9 cellular contexts compared by ENCODE assay signal in genomic region chr14:103103461-103104388, GRCh38. TPM values are rescaled to one million over a fixed set of nuclear protein-coding genes. Genes with fewer than 3 reads are reported as not detected.
DNase-seq lines count a peak whose midpoint lies in the region; ATAC-seq, FAIRE-seq and TF ChIP-seq lines count a peak whose summit lies in the region.
"Had no signal": no experiment of that assay in that cellular context is flagged by ENCODE, and none has a peak within 500 bp of the region (broad histone marks: within the 10 kb centered on the region; RNA-seq: fewer than 3 reads in every experiment).

No MANE protein-coding gene starts in this region.

- SMC1A ChIA-PET in GM12878 (lab: Charles Lee; ENCODE audit: uncharacterized antibody, unreplicated experiment): interaction anchor here (1.7 to 4.6 kb wide), 5 partner anchors 27 to 191 kb away, joined by 4 to 76 read pairs (median 8); no protein-coding TSS in a partner anchor

- no TSS peak for BruUV-seq in GM12878 (replicated peaks; lab: Mats Ljungman, UMichigan)

- H3K36me3 ChIP-seq in GM12878 (ENCODE audit: control insufficient read depth in 2 of 2, insufficient read depth in 2 of 2, low read length in 1 of 2): no peaks in the 10 kb centered on the region
- peaks cover 0 to 7% (median 0%) of the 10 kb centered on the region in 4 donors for H3K36me3 ChIP-seq in right lobe of liver
- H3K36me3 ChIP-seq in smooth muscle cell (ENCODE audit: low read depth): no peaks in the 10 kb centered on the region

- ATAC-seq in GM12878: no peak
- ATAC-seq in right lobe of liver: peak; percentile 44 to 66 (median 54)
- ATAC-seq in HG03565 (IDR thresholded peaks at IDR 0.05; ENCODE audit: unreplicated experiment): no peak

- H4K20me1 ChIP-seq in GM12878 (ENCODE audit: control insufficient read depth, insufficient read depth) (no peaks in the 10 kb centered on the region), smooth muscle cell (ENCODE audit: low read depth) (no peaks in the 10 kb centered on the region)

- no peak overlapping the region for H3K4me3 ChIP-seq in GM12878
- H3K4me3 ChIP-seq in right lobe of liver: peak overlapping the region; percentile 9 to 45 (median 21)
- no peak overlapping the region for H3K4me3 ChIP-seq in smooth muscle cell

- RAD21 ChIA-PET in GM12878 (lab: Charles Lee; ENCODE audit: unreplicated experiment): interaction anchor here (1.2 to 4.6 kb wide), 7 partner anchors 17 to 191 kb away, joined by 3 to 120 read pairs (median 9); no protein-coding TSS in a partner anchor

- intact Hi-C loops in GM12878 (cut with micrococcal nuclease; ENCODE audit: unreplicated experiment): no loop called here
- intact Hi-C loops in right lobe of liver (cut with DNase I): loop anchor here (10.0 kb wide), 2 partner anchors 81 to 181 kb away; no protein-coding TSS in a partner anchor

- H3K27me3 ChIP-seq in GM12878 (replicated peaks in 1 of 2; ENCODE audit: control insufficient read depth in 2 of 2, insufficient read depth in 2 of 2, low read length in 1 of 2): peaks cover 5 to 11% of the 10 kb centered on the region in 2 experiments; a peak in 2 of 4 replicates
- H3K27me3 ChIP-seq in right lobe of liver: no peaks in the 10 kb centered on the region
- H3K27me3 ChIP-seq in smooth muscle cell (ENCODE audit: low read depth): peaks cover 17% of the 10 kb centered on the region

- no peaks in the 10 kb centered on the region for H3K9me3 Mint-ChIP-seq in immature natural killer cell

- no peak for TF ChIP-seq RAD21 in GM12878 (IDR thresholded peaks at IDR 0.05; ENCODE audit: insufficient read depth, low read depth, low read length)

- H3K4me2 ChIP-seq in GM12878 (ENCODE audit: control insufficient read depth, insufficient read depth) (peak overlapping the region; percentile 42; the same call in 1 of the 2 replicates), smooth muscle cell (no peak overlapping the region)

- TF ChIP-seq CTCF in GM12878 (IDR thresholded peaks at IDR 0.05 in 2 of 3, conservative IDR thresholded peaks at IDR 0.05 in 1 of 3; ENCODE audit: control insufficient read depth in 2 of 3, extremely low read depth in 1 of 3, insufficient read depth in 1 of 3, low read depth in 3 of 3, low read length in 3 of 3) (no peak), right lobe of liver (IDR thresholded peaks at IDR 0.05) (peak in 3 of 4 donors; percentile 14 to 48 (median 25)), smooth muscle cell (IDR thresholded peaks at IDR 0.05; ENCODE audit: borderline replicate concordance, insufficient read depth, poor library complexity, severe bottlenecking) (no peak), GM13977 (IDR thresholded peaks at IDR 0.05; ENCODE audit: extremely low read depth, insufficient read depth, missing control alignments) (no peak)

- CTCF ChIA-PET in GM12878 (lab: Yijun Ruan, JAX): interaction anchor here (0.6 to 5.0 kb wide), 15 partner anchors 7 to 287 kb away, joined by 3 to 202 read pairs (median 16); partner anchors contain the start of gene TNFAIP2

- DNase-seq in ELR (ENCODE audit: low read depth): peak; percentile 77
- peak; percentile 69 for DNase-seq in NCI-H2107 (lab: John Stamatoyannopoulos, UW)
- no peak for DNase-seq in GM12878 (ENCODE audit: low read depth, low spot score)
- peak; percentile 88 to 93 (median 91) for DNase-seq in right lobe of liver
- DNase-seq in smooth muscle cell (lab: John Stamatoyannopoulos, UW; ENCODE audit: unreplicated experiment): no peak
- DNase-seq in immature natural killer cell: no peak
- DNase-seq in GM13977 (ENCODE audit: low spot score): no peak

- peaks cover 4% of the 10 kb centered on the region for H3F3A ChIP-seq in smooth muscle cell (ENCODE audit: low read depth)

- H3K4me1 Mint-ChIP-seq in immature natural killer cell: peaks cover 0 to 2% of the 10 kb centered on the region in 2 donors

- H3K4me3 Mint-ChIP-seq in immature natural killer cell: no peak overlapping the region

- 29% methylated on average over 52 of the region's 68 CpGs for WGBS in GM12878 (ENCODE audit: insufficient coverage, insufficient replicate concordance, low lambda C conversion rate, missing lambda C conversion rate)
- 18% methylated on average over 5 of the region's 68 CpGs for WGBS in right lobe of liver (ENCODE audit: insufficient coverage, low coverage, low lambda C conversion rate, missing lambda C conversion rate)
- WGBS in smooth muscle cell (ENCODE audit: low lambda C conversion rate): 68% methylated on average over 42 of the region's 68 CpGs

- H3K9ac ChIP-seq in GM12878 (ENCODE audit: control insufficient read depth, insufficient read depth, low read length): no peak overlapping the region
- H3K9ac ChIP-seq in smooth muscle cell (ENCODE audit: low read depth): no peak overlapping the region

- H3K9me3 ChIP-seq in GM12878 (replicated peaks; ENCODE audit: control insufficient read depth, insufficient read depth, low read length) (no peaks in the 10 kb centered on the region), right lobe of liver (no peaks in the 10 kb centered on the region), smooth muscle cell (replicated peaks; ENCODE audit: low read depth) (no peaks in the 10 kb centered on the region)

- no peak for TF ChIP-seq EP300 in GM12878 (IDR thresholded peaks at IDR 0.05; ENCODE audit: borderline replicate concordance in 1 of 2, control insufficient read depth in 1 of 2, low read depth in 2 of 2, low read length in 2 of 2)

- no peak overlapping the region for H3K27ac ChIP-seq in GM12878 (ENCODE audit: control insufficient read depth, insufficient read depth)
- H3K27ac ChIP-seq in right lobe of liver: peak overlapping the region in 1 of 3 donors; percentile 63
- no peak overlapping the region for H3K27ac ChIP-seq in smooth muscle cell (ENCODE audit: low read depth)

- H3K79me2 ChIP-seq in GM12878 (ENCODE audit: control insufficient read depth, insufficient read depth, low read length) (no peaks in the 10 kb centered on the region), smooth muscle cell (ENCODE audit: low read depth) (no peaks in the 10 kb centered on the region)

- no peak for TF ChIP-seq POLR2A in GM12878 (IDR thresholded peaks at IDR 0.05; ENCODE audit: low read depth, low read length)
- peak; percentile 53 for TF ChIP-seq POLR2A in right lobe of liver (IDR thresholded peaks at IDR 0.05)

- no peak for FAIRE-seq in GM12878 (lab: Jason Lieb, UNC)

- no peak overlapping the region for H3K27ac Mint-ChIP-seq in immature natural killer cell

- H3K27me3 Mint-ChIP-seq in immature natural killer cell (ENCODE audit: low read depth in 3 of 3): peaks cover 0 to 4% (median 2%) of the 10 kb centered on the region in 3 donors

- H3K4me1 ChIP-seq in GM12878 (ENCODE audit: control insufficient read depth, insufficient read depth, low read length) (peaks cover 37% of the 10 kb centered on the region), right lobe of liver (peaks cover 0 to 74% (median 30%) of the 10 kb centered on the region in 4 donors), smooth muscle cell (ENCODE audit: low read depth) (peaks cover 3% of the 10 kb centered on the region)

- POLR2A ChIA-PET in GM12878 (lab: Charles Lee): interaction anchor here (0.8 to 1.6 kb wide), 3 partner anchors 37 to 83 kb away, joined by 3 to 5 read pairs (median 4); no protein-coding TSS in a partner anchor

- H2AFZ ChIP-seq in GM12878 (ENCODE audit: control insufficient read depth, low read depth, low read length): no peak overlapping the region
- no peak overlapping the region for H2AFZ ChIP-seq in smooth muscle cell (ENCODE audit: low read depth)

- in situ Hi-C loops in GM12878 (cut with MboI) (no loop called here), GM13977 (cut with MboI; ENCODE audit: low pct_unique_long_range_greater_than_20kb, low sequenced_read_pairs, unreplicated experiment) (no loop called here)

- H3K36me3 Mint-ChIP-seq in immature natural killer cell: no peaks in the 10 kb centered on the region

RNA-seq across cellular contexts. Expression of gene EXOC3L4, which starts 9.2 kb away (rescaled TPM):
- not detected in 2 replicates for total RNA-seq in GM12878 (2013; cell fraction: nucleolus; rRNA removed)
- total RNA-seq in GM12878 (2014; rRNA removed): not detected in 2 replicates
- not detected in 2 replicates for total RNA-seq in GM12878 (2014; rRNA removed; fragmentation: Illumina TruSeq; extraction: Trizol)
- not detected in 2 replicates for total RNA-seq in GM12878 (2021)
- not detected for polyA plus RNA-seq in GM12878 (2011; ENCODE audit: low read depth)
- not detected in 2 replicates for polyA plus RNA-seq in GM12878 (2011; rRNA removed)
- polyA plus RNA-seq in GM12878 (2011; cell fraction: cytosol; rRNA removed): not detected in 2 replicates
- polyA plus RNA-seq in GM12878 (2011; cell fraction: nucleus; rRNA removed): 0.15 TPM in 1 of 2 replicates, not detected in the other
- not detected in 2 replicates for polyA plus RNA-seq in GM12878 (2012)
- not detected in 2 replicates for polyA plus RNA-seq in GM12878 (2014; fragmentation: Illumina TruSeq; extraction: Trizol)
- polyA plus RNA-seq in GM12878 (2014; fragmentation: Nextera tagmentation; extraction: Ambion mirVana): not detected
- polyA plus RNA-seq in GM12878 (2014; rRNA removed): not detected in 2 replicates
- polyA plus RNA-seq in GM12878 (2016; fragmentation: Nextera tagmentation; extraction: Ambion mirVana): not detected
- polyA minus RNA-seq in GM12878 (2011; rRNA and poly(A)+ RNA removed): not detected in 2 replicates
- polyA minus RNA-seq in GM12878 (2011; cell fraction: cytosol; rRNA and poly(A)+ RNA removed): not detected in 2 replicates
- polyA minus RNA-seq in GM12878 (2011; cell fraction: nucleus; rRNA and poly(A)+ RNA removed): not detected in 2 replicates
- total RNA-seq in right lobe of liver: 10 to 100 TPM; 34.2 to 87.1 (median 48.1) TPM
- total RNA-seq in smooth muscle cell: not detected in 2 replicates
- not detected in 2 replicates for polyA plus RNA-seq in smooth muscle cell
- polyA plus RNA-seq in immature natural killer cell: not detected

RNA-seq across cellular contexts. Expression of gene TNFAIP2, which starts 19.5 kb away (rescaled TPM):
- 228 and 277 TPM in 2 replicates for total RNA-seq in GM12878 (2013; cell fraction: nucleolus; rRNA removed)
- total RNA-seq in GM12878 (2014; rRNA removed) (75.4 and 81.6 TPM in 2 replicates), GM12878 (2014; rRNA removed; fragmentation: Illumina TruSeq; extraction: Trizol) (51.0 and 58.3 TPM in 2 replicates), GM12878 (2021) (107 and 116 TPM in 2 replicates), right lobe of liver (100 to 1,000 TPM in 1 of 6 experiments, 10 to 100 TPM in 5; 23.2 to 122 (median 32.6) TPM), smooth muscle cell (35.7 and 46.5 TPM in 2 replicates)
- 25.2 TPM for polyA plus RNA-seq in GM12878 (2011; ENCODE audit: low read depth)
- polyA plus RNA-seq in GM12878 (2011; rRNA removed) (38.5 and 66.7 TPM in 2 replicates), GM12878 (2014; fragmentation: Illumina TruSeq; extraction: Trizol) (36.8 and 67.5 TPM in 2 replicates), GM12878 (2014; fragmentation: Nextera tagmentation; extraction: Ambion mirVana) (100 to 1,000 TPM in 1 of 2 experiments, 10 to 100 TPM in 1; 85.6 to 106 TPM), GM12878 (2014; rRNA removed) (137 and 150 TPM in 2 replicates), GM12878 (2016; fragmentation: Nextera tagmentation; extraction: Ambion mirVana) (1 to 10 TPM; 7.1 TPM), smooth muscle cell (57.7 and 76.5 TPM in 2 replicates), immature natural killer cell (1 to 10 TPM in 1 of 3 donors, under 1 TPM in 2; 0.20 to 1.4 (median 0.91) TPM)
- 82.8 and 101 TPM in 2 replicates for polyA plus RNA-seq in GM12878 (2011; cell fraction: cytosol; rRNA removed)
- polyA plus RNA-seq in GM12878 (2011; cell fraction: nucleus; rRNA removed): 340 and 362 TPM in 2 replicates
- polyA plus RNA-seq in GM12878 (2012): 41.1 and 61.7 TPM in 2 replicates
- 29.0 and 63.6 TPM in 2 replicates for polyA minus RNA-seq in GM12878 (2011; rRNA and poly(A)+ RNA removed)
- polyA minus RNA-seq in GM12878 (2011; cell fraction: cytosol; rRNA and poly(A)+ RNA removed): 40.4 and 44.5 TPM in 2 replicates
- polyA minus RNA-seq in GM12878 (2011; cell fraction: nucleus; rRNA and poly(A)+ RNA removed): 25.3 and 36.6 TPM in 2 replicates

RNA-seq across cellular contexts. Expression of gene LBHD2, which starts 19.7 kb away (rescaled TPM):
- total RNA-seq in GM12878 (2013; cell fraction: nucleolus; rRNA removed): not detected in 2 replicates
- total RNA-seq in GM12878 (2014; rRNA removed): not detected in 2 replicates
- total RNA-seq in GM12878 (2014; rRNA removed; fragmentation: Illumina TruSeq; extraction: Trizol): not detected in 2 replicates
- not detected in 2 replicates for total RNA-seq in GM12878 (2021)
- polyA plus RNA-seq in GM12878 (2011; ENCODE audit: low read depth): not detected
- polyA plus RNA-seq in GM12878 (2011; rRNA removed): not detected in 2 replicates
- not detected in 2 replicates for polyA plus RNA-seq in GM12878 (2011; cell fraction: cytosol; rRNA removed)
- polyA plus RNA-seq in GM12878 (2011; cell fraction: nucleus; rRNA removed): not detected in 2 replicates
- polyA plus RNA-seq in GM12878 (2012): not detected in 2 replicates
- polyA plus RNA-seq in GM12878 (2014; fragmentation: Illumina TruSeq; extraction: Trizol): not detected in 2 replicates
- not detected for polyA plus RNA-seq in GM12878 (2014; fragmentation: Nextera tagmentation; extraction: Ambion mirVana)
- not detected in 2 replicates for polyA plus RNA-seq in GM12878 (2014; rRNA removed)
- not detected for polyA plus RNA-seq in GM12878 (2016; fragmentation: Nextera tagmentation; extraction: Ambion mirVana)
- polyA minus RNA-seq in GM12878 (2011; rRNA and poly(A)+ RNA removed): not detected in 2 replicates
- not detected in 2 replicates for polyA minus RNA-seq in GM12878 (2011; cell fraction: cytosol; rRNA and poly(A)+ RNA removed)
- polyA minus RNA-seq in GM12878 (2011; cell fraction: nucleus; rRNA and poly(A)+ RNA removed): not detected in 2 replicates
- total RNA-seq in right lobe of liver: not detected
- not detected in 2 replicates for total RNA-seq in smooth muscle cell
- not detected in 2 replicates for polyA plus RNA-seq in smooth muscle cell
- polyA plus RNA-seq in immature natural killer cell: not detected
- total RNA-seq: skeletal muscle tissue had no signal

RNA-seq across cellular contexts. Expression of gene CDC42BPB, which starts 46.4 kb away (rescaled TPM):
- 103 and 127 TPM in 2 replicates for total RNA-seq in GM12878 (2013; cell fraction: nucleolus; rRNA removed)
- total RNA-seq in GM12878 (2014; rRNA removed) (15.3 and 19.9 TPM in 2 replicates), GM12878 (2014; rRNA removed; fragmentation: Illumina TruSeq; extraction: Trizol) (10.0 and 10.7 TPM in 2 replicates), GM12878 (2021) (20.3 and 22.0 TPM in 2 replicates), right lobe of liver (10 to 100 TPM; 38.4 to 55.5 (median 43.0) TPM), smooth muscle cell (56.6 and 71.2 TPM in 2 replicates)
- polyA plus RNA-seq in GM12878 (2011; ENCODE audit: low read depth): 9.3 TPM
- polyA plus RNA-seq in GM12878 (2011; rRNA removed) (17.4 and 22.1 TPM in 2 replicates), GM12878 (2014; fragmentation: Illumina TruSeq; extraction: Trizol) (8.4 and 15.9 TPM in 2 replicates), GM12878 (2014; fragmentation: Nextera tagmentation; extraction: Ambion mirVana) (under 1 TPM; 0.42 to 0.46 TPM), GM12878 (2014; rRNA removed) (18.3 and 23.6 TPM in 2 replicates), GM12878 (2016; fragmentation: Nextera tagmentation; extraction: Ambion mirVana) (1 to 10 TPM in 1 of 2 experiments, under 1 TPM in 1; 0.82 to 1.7 TPM), smooth muscle cell (11.3 and 14.4 TPM in 2 replicates), immature natural killer cell (not detected)
- 23.8 and 26.2 TPM in 2 replicates for polyA plus RNA-seq in GM12878 (2011; cell fraction: cytosol; rRNA removed)
- 61.2 and 90.5 TPM in 2 replicates for polyA plus RNA-seq in GM12878 (2011; cell fraction: nucleus; rRNA removed)
- 12.2 and 14.2 TPM in 2 replicates for polyA plus RNA-seq in GM12878 (2012)
- 44.8 and 46.7 TPM in 2 replicates for polyA minus RNA-seq in GM12878 (2011; rRNA and poly(A)+ RNA removed)
- polyA minus RNA-seq in GM12878 (2011; cell fraction: cytosol; rRNA and poly(A)+ RNA removed): 14.2 and 15.8 TPM in 2 replicates
- 20.3 and 38.5 TPM in 2 replicates for polyA minus RNA-seq in GM12878 (2011; cell fraction: nucleus; rRNA and poly(A)+ RNA removed)

Comparison
In these comparisons a context has a peak if more than half of its experiments do, and no peak if none do; other contexts are left out.
1. DNase-seq: peak in ELR (single experiment), NCI-H2107 (single experiment) and right lobe of liver (3 of 3); none in GM12878 (single experiment), smooth muscle cell (single experiment), immature natural killer cell (0 of 3) and GM13977 (single experiment).
2. ATAC-seq: peak in right lobe of liver (4 of 4); none in GM12878 (single experiment) and HG03565 (single experiment).
3. H3K4me3 ChIP-seq: peak in right lobe of liver (3 of 3); none in GM12878 (single experiment) and smooth muscle cell (single experiment).
4. CTCF ChIP-seq: peak in right lobe of liver (3 of 4); none in GM12878 (0 of 3), smooth muscle cell (single experiment) and GM13977 (single experiment).
5. RNA of gene EXOC3L4, which starts 9.2 kb away (total RNA-seq): 34.2 to 87.1 TPM in right lobe of liver; not detected in GM12878 and not detected in smooth muscle cell; every median in the first group is over 10 times any median in the second.